Comparison of ENCODE assay signal across 2 cellular contexts in the genomic region with DNA sequence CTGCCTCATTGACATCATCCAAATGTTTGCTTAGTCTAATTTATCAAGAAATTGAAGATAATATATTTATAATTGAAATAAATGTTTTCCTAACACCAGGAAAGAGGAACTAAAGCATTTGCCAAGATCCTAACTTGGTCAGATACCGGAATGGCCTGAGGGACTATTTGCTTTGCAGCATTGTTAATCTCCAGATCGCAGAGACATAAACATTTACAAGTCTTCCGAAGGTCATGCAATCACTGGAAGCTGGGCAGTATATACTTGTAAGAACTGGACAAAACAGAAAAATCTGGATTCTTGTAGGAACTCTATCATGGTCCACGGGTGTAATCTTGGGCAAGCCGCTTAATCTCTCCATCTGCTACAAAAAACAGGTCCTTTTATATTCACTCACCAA.
TF ChIP-seq lines count a peak whose summit lies in the region.

No MANE protein-coding gene starts in this region.

TF ChIP-seq in IMR-90, 13 proteins besides CTCF, POLR2A, EP300 and RAD21 (continued from another document):
- TF ChIP-seq, protein P1, sequence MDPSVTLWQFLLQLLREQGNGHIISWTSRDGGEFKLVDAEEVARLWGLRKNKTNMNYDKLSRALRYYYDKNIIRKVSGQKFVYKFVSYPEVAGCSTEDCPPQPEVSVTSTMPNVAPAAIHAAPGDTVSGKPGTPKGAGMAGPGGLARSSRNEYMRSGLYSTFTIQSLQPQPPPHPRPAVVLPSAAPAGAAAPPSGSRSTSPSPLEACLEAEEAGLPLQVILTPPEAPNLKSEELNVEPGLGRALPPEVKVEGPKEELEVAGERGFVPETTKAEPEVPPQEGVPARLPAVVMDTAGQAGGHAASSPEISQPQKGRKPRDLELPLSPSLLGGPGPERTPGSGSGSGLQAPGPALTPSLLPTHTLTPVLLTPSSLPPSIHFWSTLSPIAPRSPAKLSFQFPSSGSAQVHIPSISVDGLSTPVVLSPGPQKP (IDR thresholded peaks at IDR 0.05; ENCODE audit: borderline replicate concordance, low read depth, low read length): no peak
- no peak for TF ChIP-seq CEBPB (IDR thresholded peaks at IDR 0.05; ENCODE audit: low read depth, low read length)
- TF ChIP-seq MAFK (IDR thresholded peaks at IDR 0.05; ENCODE audit: low read depth, low read length): no peak
- TF ChIP-seq, protein P2, sequence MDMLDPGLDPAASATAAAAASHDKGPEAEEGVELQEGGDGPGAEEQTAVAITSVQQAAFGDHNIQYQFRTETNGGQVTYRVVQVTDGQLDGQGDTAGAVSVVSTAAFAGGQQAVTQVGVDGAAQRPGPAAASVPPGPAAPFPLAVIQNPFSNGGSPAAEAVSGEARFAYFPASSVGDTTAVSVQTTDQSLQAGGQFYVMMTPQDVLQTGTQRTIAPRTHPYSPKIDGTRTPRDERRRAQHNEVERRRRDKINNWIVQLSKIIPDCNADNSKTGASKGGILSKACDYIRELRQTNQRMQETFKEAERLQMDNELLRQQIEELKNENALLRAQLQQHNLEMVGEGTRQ (IDR thresholded peaks at IDR 0.05; ENCODE audit: low read depth, low read length): no peak
- TF ChIP-seq RFX5 (IDR thresholded peaks at IDR 0.05; ENCODE audit: low read depth, low read length): no peak

TF ChIP-seq in SK-N-SH, 30 proteins besides CTCF, POLR2A, EP300 and RAD21 (continued from another document):
- TF ChIP-seq ZBTB33 (IDR thresholded peaks at IDR 0.05; ENCODE audit: borderline replicate concordance, low read depth) (no peak), MEF2A (IDR thresholded peaks at IDR 0.05; ENCODE audit: borderline replicate concordance, low read depth) (no peak), GATA2 (CRISPR knock-in tag; IDR thresholded peaks at IDR 0.05) (peak; percentile 39; the same call in 1 of the 2 replicates), POLR2AphosphoS5 (IDR thresholded peaks at IDR 0.05; ENCODE audit: low read depth, low read length) (no peak), CHD2 (IDR thresholded peaks at IDR 0.05; ENCODE audit: low read length, partially characterized antibody) (no peak)
